Comparison of ENCODE assay signal across 19 cellular contexts in the genomic region with DNA sequence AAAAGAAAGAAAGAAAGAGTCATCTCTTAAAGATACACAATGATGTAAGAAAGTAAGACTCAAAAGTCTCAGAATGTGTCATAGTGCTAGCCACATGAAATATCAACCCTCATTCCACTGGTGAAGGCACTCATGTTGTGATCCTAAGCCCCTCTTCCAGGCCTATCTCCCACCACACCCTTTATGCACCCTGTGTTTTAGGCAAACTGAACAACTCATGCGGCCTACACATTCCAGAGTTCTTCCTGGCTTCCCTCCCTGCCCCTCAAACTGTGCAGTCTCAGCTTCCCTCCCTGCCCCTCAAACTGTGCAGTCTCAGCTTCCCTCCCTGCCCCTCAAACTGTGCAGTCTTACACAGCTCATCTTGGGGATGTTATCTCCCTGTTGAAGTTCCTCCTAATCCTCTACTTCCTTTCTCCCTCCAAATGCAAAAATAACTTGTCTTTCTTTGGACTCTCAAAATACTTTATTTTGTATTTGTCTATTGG.
DNase-seq lines count a peak whose midpoint lies in the region; ATAC-seq, FAIRE-seq and TF ChIP-seq lines count a peak whose summit lies in the region.
"Had no signal": no experiment of that assay in that cellular context is flagged by ENCODE, and none has a peak within 500 bp of the region (broad histone marks: within the 10 kb centered on the region; RNA-seq: fewer than 3 reads in every experiment).

No MANE protein-coding gene starts in this region.

- H3K36me3 Mint-ChIP-seq in astrocyte (ENCODE audit: low read depth, unreplicated experiment), result no peaks in the 10 kb centered on the region
- peaks cover 0 to 4% (median 0%) of the 10 kb centered on the region in 5 donors for H3K36me3 Mint-ChIP-seq in naive thymus-derived CD4-positive, alpha-beta T cell
- H3K36me3 Mint-ChIP-seq: activated naive CD8-positive, alpha-beta T cell treated with anti-CD3 and anti-CD28 coated beads, Interleukin-2, amount 10 ng/mL, durations not matched to agents 7 days and 5 days had no signal

- H3K27ac Mint-ChIP-seq in astrocyte (ENCODE audit: unreplicated experiment), result peak overlapping the region; percentile 37
- no peak overlapping the region for H3K27ac Mint-ChIP-seq in naive thymus-derived CD4-positive, alpha-beta T cell
- H3K27ac Mint-ChIP-seq: activated B cell treated with CpG ODN at 0.5 μM for 24 hours; activated naive CD8-positive, alpha-beta T cell treated with anti-CD3 and anti-CD28 coated beads, Interleukin-2, amount 10 ng/mL, durations not matched to agents 7 days and 5 days; GM23338 had no signal

- DNase-seq in CD1c-positive myeloid dendritic cell (ENCODE audit: extremely low spot score) (peak; percentile 42), HL-60 (ENCODE audit: low read depth in 1 of 2, low spot score in 1 of 2) (no peak), astrocyte (ENCODE audit: low read depth) (peak; percentile 55), putamen (ENCODE audit: low spot score) (no peak), dermis blood vessel endothelial cell (no peak), HuH-7 (ENCODE audit: low spot score) (no peak)
- no peak for DNase-seq in naive thymus-derived CD4-positive, alpha-beta T cell
- DNase-seq: activated B cell treated with CpG ODN at 0.5 μM for 24 hours; activated naive CD8-positive, alpha-beta T cell treated with anti-CD3 and anti-CD28 coated beads, Interleukin-2, amount 10 ng/mL, durations not matched to agents 7 days and 5 days; cerebellar nuclear complex; Karpas-422; kidney; NCI-H1694 treated with DMSO at 0.1 percent for 48 hours; NCI-H524 treated with DMSO at 0.1 percent for 48 hours; PC-9; thyroid gland had no signal

- no peaks in the 10 kb centered on the region for H3K9me3 ChIP-seq in astrocyte (ENCODE audit: insufficient read depth, low read depth, low read length)
- no peaks in the 10 kb centered on the region for H3K9me3 ChIP-seq in naive thymus-derived CD4-positive, alpha-beta T cell (ENCODE audit: control insufficient read depth in 2 of 3, low read length in 3 of 3)
- H3K9me3 ChIP-seq: thyroid gland had no signal

- peak overlapping the region; percentile 23 for H2AFZ ChIP-seq in astrocyte (ENCODE audit: low read depth, low read length)
- H2AFZ ChIP-seq: GM23338, PC-9 had no signal

- H3K4me2 ChIP-seq in astrocyte (ENCODE audit: low read length), result no peak overlapping the region
- H3K4me2 ChIP-seq: GM23338, PC-9 had no signal

- H3K4me3 Mint-ChIP-seq in astrocyte (ENCODE audit: unreplicated experiment), result peak overlapping the region; percentile 50
- H3K4me3 Mint-ChIP-seq in naive thymus-derived CD4-positive, alpha-beta T cell, result no peak overlapping the region
- H3K4me3 Mint-ChIP-seq: activated B cell treated with CpG ODN at 0.5 μM for 24 hours; activated naive CD8-positive, alpha-beta T cell treated with anti-CD3 and anti-CD28 coated beads, Interleukin-2, amount 10 ng/mL, durations not matched to agents 7 days and 5 days; GM23338 had no signal

- CTCF ChIA-PET in naive thymus-derived CD4-positive, alpha-beta T cell (lab: Charles Lee), result no interaction called here

- intact Hi-C loops in naive thymus-derived CD4-positive, alpha-beta T cell (cut with micrococcal nuclease), result no loop called here

- H3K27me3 Mint-ChIP-seq in astrocyte (ENCODE audit: low read depth, unreplicated experiment), result no peaks in the 10 kb centered on the region
- H3K27me3 Mint-ChIP-seq in naive thymus-derived CD4-positive, alpha-beta T cell, result no peaks in the 10 kb centered on the region

- FAIRE-seq in astrocyte (lab: Jason Lieb, UNC), result no peak
- FAIRE-seq: kidney had no signal

- TF ChIP-seq CTCF in HL-60 (IDR thresholded peaks at IDR 0.05; ENCODE audit: insufficient read depth, low read length), result no peak
- TF ChIP-seq CTCF in astrocyte (IDR thresholded peaks at IDR 0.05; ENCODE audit: insufficient read depth, low read depth, low read length), result no peak

- no peaks in the 10 kb centered on the region for H4K20me1 ChIP-seq in astrocyte (ENCODE audit: insufficient read depth, low read length)

- H3K36me3 ChIP-seq in astrocyte (ENCODE audit: insufficient read depth, low read length), result no peaks in the 10 kb centered on the region
- no peaks in the 10 kb centered on the region for H3K36me3 ChIP-seq in naive thymus-derived CD4-positive, alpha-beta T cell (ENCODE audit: control insufficient read depth in 2 of 3, insufficient read depth in 3 of 3, low read length in 3 of 3)
- H3K36me3 ChIP-seq: thyroid gland had no signal

- H3K4me1 ChIP-seq in astrocyte (ENCODE audit: insufficient read depth, low read length), result peaks cover 26% of the 10 kb centered on the region
- H3K4me1 ChIP-seq in naive thymus-derived CD4-positive, alpha-beta T cell (ENCODE audit: control insufficient read depth in 2 of 2, insufficient read depth in 2 of 2, low read length in 2 of 2), result no peaks in the 10 kb centered on the region

- no peaks in the 10 kb centered on the region for H3K79me2 ChIP-seq in astrocyte (ENCODE audit: insufficient read depth, low read length)

- no peak overlapping the region for H3K4me3 ChIP-seq in HL-60 (replicated peaks; ENCODE audit: insufficient read depth, low read length)
- no peak overlapping the region for H3K4me3 ChIP-seq in astrocyte (ENCODE audit: insufficient read depth, low read depth, low read length)
- no peak overlapping the region for H3K4me3 ChIP-seq in naive thymus-derived CD4-positive, alpha-beta T cell (ENCODE audit: low read length)
- H3K4me3 ChIP-seq: GM23338, PC-9, thyroid gland had no signal

- POLR2A ChIA-PET in naive thymus-derived CD4-positive, alpha-beta T cell (lab: Charles Lee), result no interaction called here

- no peak overlapping the region for H3K9ac ChIP-seq in astrocyte (ENCODE audit: low read length)

- H3K27ac ChIP-seq in HL-60 (replicated peaks) (peak overlapping the region; percentile 76), astrocyte (ENCODE audit: low read depth, low read length) (peak overlapping the region; percentile 23)
- H3K27ac ChIP-seq in naive thymus-derived CD4-positive, alpha-beta T cell (ENCODE audit: low read depth, low read length), result no peak overlapping the region
- H3K27ac ChIP-seq: C4-2B, PC-9, thyroid gland had no signal

- peak; percentile 43 for ATAC-seq in naive thymus-derived CD4-positive, alpha-beta T cell
- no peak for ATAC-seq in GM18519 (IDR thresholded peaks at IDR 0.05; ENCODE audit: low FRiP score, unreplicated experiment)
- ATAC-seq: GM23338 had no signal

- no peaks in the 10 kb centered on the region for H3K27me3 ChIP-seq in HL-60 (ENCODE audit: insufficient read depth, poor library complexity, severe bottlenecking)
- no peaks in the 10 kb centered on the region for H3K27me3 ChIP-seq in astrocyte (ENCODE audit: insufficient read depth, low read length)
- peaks cover 0 to 2% of the 10 kb centered on the region in 2 donors for H3K27me3 ChIP-seq in naive thymus-derived CD4-positive, alpha-beta T cell (ENCODE audit: control insufficient read depth in 2 of 2, insufficient read depth in 2 of 2, low read length in 2 of 2)
- H3K27me3 ChIP-seq: thyroid gland had no signal

- peaks cover 1% of the 10 kb centered on the region for H3K9me3 Mint-ChIP-seq in astrocyte (ENCODE audit: unreplicated experiment)
- peaks cover 0 to 5% (median 0%) of the 10 kb centered on the region in 11 donors for H3K9me3 Mint-ChIP-seq in naive thymus-derived CD4-positive, alpha-beta T cell
- H3K9me3 Mint-ChIP-seq: activated B cell treated with CpG ODN at 0.5 μM for 24 hours, GM23338 had no signal

- H3K4me1 Mint-ChIP-seq in astrocyte (ENCODE audit: low read depth, unreplicated experiment), result peaks cover 23% of the 10 kb centered on the region
- peaks cover 0 to 6% (median 0%) of the 10 kb centered on the region in 7 donors for H3K4me1 Mint-ChIP-seq in naive thymus-derived CD4-positive, alpha-beta T cell
- H3K4me1 Mint-ChIP-seq: activated B cell treated with CpG ODN at 0.5 μM for 24 hours had no signal

Comparison
In these comparisons a context has a peak if more than half of its experiments do, and no peak if none do; other contexts are left out.
1. DNase-seq: peak in CD1c-positive myeloid dendritic cell (single experiment) and astrocyte (single experiment); none in HL-60 (0 of 2), naive thymus-derived CD4-positive, alpha-beta T cell (0 of 9), putamen (single experiment), dermis blood vessel endothelial cell (single experiment) and HuH-7 (single experiment).